In the genomic region with DNA sequence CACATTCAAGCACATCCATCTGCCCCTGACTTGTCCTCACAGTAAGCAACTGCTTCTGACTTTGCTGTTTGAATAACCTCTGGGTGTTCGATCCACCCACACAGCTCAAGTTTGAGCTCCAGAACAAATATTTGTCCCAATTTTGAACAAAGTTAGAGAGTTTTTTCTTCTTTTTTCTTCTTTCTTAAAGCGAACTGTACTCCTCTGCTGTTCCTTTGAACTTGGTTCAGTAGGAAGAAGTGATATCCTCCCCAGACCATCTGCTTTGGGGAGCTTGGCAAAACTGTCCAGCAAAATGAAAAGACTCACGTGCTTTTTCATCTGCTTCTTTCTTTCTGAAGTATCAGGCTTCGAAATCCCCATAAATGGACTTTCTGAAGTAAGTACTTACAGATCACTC, we compare ENCODE assay signal across 29 cellular contexts. TPM values are rescaled to one million over a fixed set of nuclear protein-coding genes. Genes with fewer than 3 reads are reported as not detected.
"Had no signal": no experiment of that assay in that cellular context is flagged by ENCODE, and none has a peak within 500 bp of the region (broad histone marks: within the 10 kb centered on the region; RNA-seq: fewer than 3 reads in every experiment).

A gene with protein sequence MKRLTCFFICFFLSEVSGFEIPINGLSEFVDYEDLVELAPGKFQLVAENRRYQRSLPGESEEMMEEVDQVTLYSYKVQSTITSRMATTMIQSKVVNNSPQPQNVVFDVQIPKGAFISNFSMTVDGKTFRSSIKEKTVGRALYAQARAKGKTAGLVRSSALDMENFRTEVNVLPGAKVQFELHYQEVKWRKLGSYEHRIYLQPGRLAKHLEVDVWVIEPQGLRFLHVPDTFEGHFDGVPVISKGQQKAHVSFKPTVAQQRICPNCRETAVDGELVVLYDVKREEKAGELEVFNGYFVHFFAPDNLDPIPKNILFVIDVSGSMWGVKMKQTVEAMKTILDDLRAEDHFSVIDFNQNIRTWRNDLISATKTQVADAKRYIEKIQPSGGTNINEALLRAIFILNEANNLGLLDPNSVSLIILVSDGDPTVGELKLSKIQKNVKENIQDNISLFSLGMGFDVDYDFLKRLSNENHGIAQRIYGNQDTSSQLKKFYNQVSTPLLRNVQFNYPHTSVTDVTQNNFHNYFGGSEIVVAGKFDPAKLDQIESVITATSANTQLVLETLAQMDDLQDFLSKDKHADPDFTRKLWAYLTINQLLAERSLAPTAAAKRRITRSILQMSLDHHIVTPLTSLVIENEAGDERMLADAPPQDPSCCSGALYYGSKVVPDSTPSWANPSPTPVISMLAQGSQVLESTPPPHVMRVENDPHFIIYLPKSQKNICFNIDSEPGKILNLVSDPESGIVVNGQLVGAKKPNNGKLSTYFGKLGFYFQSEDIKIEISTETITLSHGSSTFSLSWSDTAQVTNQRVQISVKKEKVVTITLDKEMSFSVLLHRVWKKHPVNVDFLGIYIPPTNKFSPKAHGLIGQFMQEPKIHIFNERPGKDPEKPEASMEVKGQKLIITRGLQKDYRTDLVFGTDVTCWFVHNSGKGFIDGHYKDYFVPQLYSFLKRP (plus strand): TSS at position 177 of the 400 bp plus-strand sequence. CDS start 119 bp downstream, at position 296.

- H3K36me3 Mint-ChIP-seq: memory B cell; natural killer cell; neural progenitor cell; stimulated activated memory B cell treated with anti-CD40 and anti-IgM and Interleukin-4, amounts not matched to agents 10 μg/mL and 1 μg/mL and 100 μg/mL, for 72 hours; type B pancreatic cell had no signal

- ATAC-seq: effector memory CD8-positive, alpha-beta T cell; left cardiac atrium; natural killer cell; psoas muscle; right cardiac atrium; stimulated activated memory B cell treated with anti-CD40 and anti-IgM and Interleukin-4, amounts not matched to agents 10 μg/mL and 1 μg/mL and 100 μg/mL, for 72 hours; stimulated activated naive CD8-positive, alpha-beta T cell treated with anti-CD3 and anti-CD28 coated beads, Interleukin-15, Interleukin-2, amounts not matched to agents 100 U/mL and 50 U/mL, for 24 hours had no signal

- H3K27ac Mint-ChIP-seq: effector memory CD8-positive, alpha-beta T cell; memory B cell; natural killer cell; neural progenitor cell; stimulated activated memory B cell treated with anti-CD40 and anti-IgM and Interleukin-4, amounts not matched to agents 10 μg/mL and 1 μg/mL and 100 μg/mL, for 72 hours; type B pancreatic cell had no signal

- H3K9me3 Mint-ChIP-seq: effector memory CD8-positive, alpha-beta T cell; memory B cell; natural killer cell; neural progenitor cell; stimulated activated memory B cell treated with anti-CD40 and anti-IgM and Interleukin-4, amounts not matched to agents 10 μg/mL and 1 μg/mL and 100 μg/mL, for 72 hours; type B pancreatic cell had no signal

- H3K27ac ChIP-seq: esophagus squamous epithelium, left ventricle myocardium inferior, neural progenitor cell, parathyroid adenoma, psoas muscle, skin epidermis, spleen, testis, tibial artery had no signal

- H3K4me1 ChIP-seq: left ventricle myocardium inferior, neural progenitor cell, parathyroid adenoma, psoas muscle, spleen, testis had no signal

- H3K79me2 ChIP-seq: parathyroid adenoma had no signal

- H3K36me3 ChIP-seq: esophagus squamous epithelium, left ventricle myocardium inferior, neural progenitor cell, spleen, tibial artery had no signal

- H3K4me3 ChIP-seq: esophagus squamous epithelium, left ventricle myocardium inferior, lung, neural progenitor cell, psoas muscle, skin epidermis, spleen, testis, tibial artery had no signal

- H2AFZ ChIP-seq: neural progenitor cell, parathyroid adenoma had no signal

- H3K4me1 Mint-ChIP-seq: memory B cell; natural killer cell; neural progenitor cell; stimulated activated memory B cell treated with anti-CD40 and anti-IgM and Interleukin-4, amounts not matched to agents 10 μg/mL and 1 μg/mL and 100 μg/mL, for 72 hours had no signal

- H3K27me3 ChIP-seq: neural progenitor cell, testis, tibial artery had no signal

- H3K4me2 ChIP-seq: neural progenitor cell had no signal

- H3K9me3 ChIP-seq: esophagus squamous epithelium, left ventricle myocardium inferior, psoas muscle, spleen, testis, tibial artery had no signal

- DNase-seq: cortex of kidney; effector memory CD8-positive, alpha-beta T cell; erythroblast; esophagus squamous epithelium; foreskin melanocyte; head of caudate nucleus; left cardiac atrium; left ventricle myocardium inferior; natural killer cell; psoas muscle; right cardiac atrium; spleen; stimulated activated CD4-positive, alpha-beta T cell treated with anti-CD3 and anti-CD28 coated beads, Interleukin-4, amount 100 ng/mL, for 4 hours; stimulated activated naive CD8-positive, alpha-beta T cell treated with anti-CD3 and anti-CD28 coated beads, Interleukin-15, Interleukin-2, amounts not matched to agents 100 U/mL and 50 U/mL, for 24 hours; substantia nigra; testis; tibial artery had no signal

- FAIRE-seq: endometrium had no signal

- H3K4me3 Mint-ChIP-seq: effector memory CD8-positive, alpha-beta T cell; memory B cell; natural killer cell; neural progenitor cell; stimulated activated memory B cell treated with anti-CD40 and anti-IgM and Interleukin-4, amounts not matched to agents 10 μg/mL and 1 μg/mL and 100 μg/mL, for 72 hours; type B pancreatic cell had no signal

RNA-seq across cellular contexts. Expression of the gene that starts here (rescaled TPM):
- total RNA-seq: dermis microvascular lymphatic vessel endothelial cell, esophagus squamous epithelium, kidney epithelial cell, left cardiac atrium, left ventricle myocardium inferior, mononuclear cell, natural killer cell, osteoblast, right cardiac atrium, spleen had no signal
- polyA plus RNA-seq: psoas muscle, right cardiac atrium, spleen had no signal
